Comparison of ENCODE assay signal across 1 cellular context in the genomic region with DNA sequence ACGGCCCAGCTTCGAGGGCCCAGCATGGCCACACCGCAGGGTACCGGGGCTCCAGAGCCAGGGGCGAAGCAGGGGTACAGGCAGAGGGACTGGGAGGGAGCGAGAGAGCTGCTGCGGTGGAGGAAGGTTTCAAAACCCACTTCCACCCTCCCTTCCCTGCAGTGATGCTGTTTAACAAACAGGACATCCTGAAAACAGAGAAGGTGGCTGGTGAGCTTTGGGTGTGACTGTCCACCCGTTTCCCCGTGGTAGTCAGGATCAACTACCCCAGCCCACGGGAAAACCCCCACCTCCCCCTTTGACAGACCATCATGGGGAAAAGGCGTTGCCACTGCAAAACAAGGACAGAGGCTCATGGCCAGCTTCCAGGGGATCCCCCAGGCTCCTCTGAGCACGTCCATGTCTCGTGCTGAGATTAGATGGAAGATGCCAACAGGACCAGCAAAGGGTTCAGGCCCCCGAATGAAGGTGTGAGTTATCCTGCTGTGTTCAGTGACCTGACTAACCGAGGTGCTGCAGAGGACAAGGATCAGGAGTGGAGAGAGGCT.
TF ChIP-seq lines count a peak whose summit lies in the region.

No MANE protein-coding gene starts in this region.

TF ChIP-seq in H1, 55 proteins besides CTCF, POLR2A, EP300 and RAD21 (continued from another document):
- TF ChIP-seq, protein P1, sequence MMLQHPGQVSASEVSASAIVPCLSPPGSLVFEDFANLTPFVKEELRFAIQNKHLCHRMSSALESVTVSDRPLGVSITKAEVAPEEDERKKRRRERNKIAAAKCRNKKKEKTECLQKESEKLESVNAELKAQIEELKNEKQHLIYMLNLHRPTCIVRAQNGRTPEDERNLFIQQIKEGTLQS (IDR thresholded peaks at IDR 0.05; ENCODE audit: insufficient read depth, low read depth, low read length), result no peak
- no peak for TF ChIP-seq JUND (IDR thresholded peaks at IDR 0.05; ENCODE audit: low read length)
- TF ChIP-seq SUZ12 (IDR thresholded peaks at IDR 0.05; ENCODE audit: low read length), result no peak
- TF ChIP-seq, protein P2, sequence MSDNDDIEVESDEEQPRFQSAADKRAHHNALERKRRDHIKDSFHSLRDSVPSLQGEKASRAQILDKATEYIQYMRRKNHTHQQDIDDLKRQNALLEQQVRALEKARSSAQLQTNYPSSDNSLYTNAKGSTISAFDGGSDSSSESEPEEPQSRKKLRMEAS (IDR thresholded peaks at IDR 0.05), result 0 out of 2 replicates have a peak, but pooled peaks have one; percentile 11
